In genomic region chr1:211634461-211634860, GRCh38 we compare ENCODE assay signal across 23 cellular contexts.
"Had no signal": no experiment of that assay in that cellular context is flagged by ENCODE, and none has a peak within 500 bp of the region (broad histone marks: within the 10 kb centered on the region; RNA-seq: fewer than 3 reads in every experiment).

No MANE protein-coding gene starts in this region.

- H3K27ac ChIP-seq: brain microvascular endothelial cell, cardiac muscle cell, SK-N-MC had no signal

- FAIRE-seq: TTC549 had no signal

- H3K27me3 ChIP-seq: brain microvascular endothelial cell, cardiac muscle cell, MG63 had no signal

- H3K36me3 ChIP-seq: brain microvascular endothelial cell, cardiac muscle cell, MG63 had no signal

- DNase-seq: activated CD4-positive, alpha-beta memory T cell treated with anti-CD3 and anti-CD28 coated beads, Interleukin-2, amount 10 ng/mL, durations not matched to agents 7 days and 5 days; activated CD4-positive, alpha-beta T cell treated with anti-CD3 and anti-CD28 coated beads, Interleukin-2, amount 50 U/mL, for 1 hour; activated CD4-positive, CD25-positive, alpha-beta regulatory T cell; activated gamma-delta T cell; activated naive CD4-positive, alpha-beta T cell treated with anti-CD3 and anti-CD28 coated beads for 36 hours; activated T-cell treated with anti-CD3 and anti-CD28 coated beads for 4 hours; activated T-cell treated with anti-CD3 and anti-CD28 coated beads, Interleukin-2, amount 50 U/mL, for 48 hours; brain microvascular endothelial cell; KG1; MG63; NCI-H1105; NCI-H1436 treated with DMSO at 0.1 percent for 48 hours; NCI-H187; NCI-H2081 treated with DMSO at 0.1 percent for 48 hours; NCI-H446; NCI-H524; T-cell; T-helper 2 cell; T1000 had no signal

- ATAC-seq: activated T-helper 17 cell treated with anti-CD3 and anti-CD28 coated beads, Interleukin-2, amount 50 U/mL, for 72 hours; T-cell had no signal

- H3K9me3 ChIP-seq: MG63 had no signal

- H3K4me3 ChIP-seq: cardiac muscle cell, MG63, SK-N-MC had no signal
